Comparison of ENCODE assay signal across 22 cellular contexts in the genomic region with DNA sequence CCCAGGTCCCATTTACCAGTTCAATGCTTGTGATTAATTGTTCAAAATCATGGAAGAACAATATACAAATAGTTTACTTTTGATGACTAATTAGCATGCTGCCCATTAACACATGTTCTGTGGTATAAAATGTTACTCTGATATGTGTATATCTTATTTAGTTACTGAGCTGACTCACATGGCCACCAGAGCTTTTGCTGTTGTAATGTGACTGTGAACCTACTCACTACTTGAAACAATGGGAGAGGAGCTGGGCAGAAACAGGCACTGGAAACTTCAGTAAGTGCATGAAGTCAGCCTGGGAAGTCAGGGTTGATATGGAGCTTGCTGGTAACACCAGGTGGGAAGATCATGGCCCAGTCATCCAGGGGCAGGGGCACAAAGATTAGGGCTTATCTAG.
"Had no signal": no experiment of that assay in that cellular context is flagged by ENCODE, and none has a peak within 500 bp of the region (broad histone marks: within the 10 kb centered on the region; RNA-seq: fewer than 3 reads in every experiment).

No MANE protein-coding gene starts in this region.

- H3K27ac ChIP-seq: body of pancreas, colonic mucosa, thoracic aorta, upper lobe of left lung, WERI-Rb-1 had no signal

- DNase-seq: activated CD4-positive, alpha-beta T cell treated with anti-CD3 and anti-CD28 coated beads, Interleukin-2, amount 50 U/mL, for 4 hours; activated gamma-delta T cell treated with Interleukin-2 at 50 U/mL for 16 hours; amygdala; body of pancreas; central memory CD4-positive, alpha-beta T cell; colonic mucosa; endodermal cell; erythroblast; hippocampal formation; left colon; nephron progenitor cell; nucleus accumbens; posterior cingulate gyrus; retina; stimulated activated naive B cell treated with anti-CD40 and anti-IgM and Interleukin-4, amounts not matched to agents 10 μg/mL and 1 μg/mL and 100 μg/mL, for 72 hours; SW 1271; T-helper 2 cell; upper lobe of left lung; WERI-Rb-1 had no signal

- H3K9me3 ChIP-seq: body of pancreas, colonic mucosa, thoracic aorta, upper lobe of left lung had no signal

- H3K4me1 ChIP-seq: body of pancreas, colonic mucosa, upper lobe of left lung had no signal

- ATAC-seq: activated naive CD4-positive, alpha-beta T cell treated with anti-CD3 and anti-CD28 coated beads, Interleukin-2, amount 50 U/mL, for 72 hours; body of pancreas; left colon; stimulated activated naive B cell treated with anti-CD40 and anti-IgM and Interleukin-4, amounts not matched to agents 10 μg/mL and 1 μg/mL and 100 μg/mL, for 72 hours had no signal

- H3K4me3 ChIP-seq: body of pancreas, colonic mucosa, lung, thoracic aorta, upper lobe of left lung had no signal

- H3K36me3 ChIP-seq: colonic mucosa, thoracic aorta, upper lobe of left lung, WERI-Rb-1 had no signal

- H3K27me3 ChIP-seq: body of pancreas, colonic mucosa, upper lobe of left lung had no signal
